In the genomic region with DNA sequence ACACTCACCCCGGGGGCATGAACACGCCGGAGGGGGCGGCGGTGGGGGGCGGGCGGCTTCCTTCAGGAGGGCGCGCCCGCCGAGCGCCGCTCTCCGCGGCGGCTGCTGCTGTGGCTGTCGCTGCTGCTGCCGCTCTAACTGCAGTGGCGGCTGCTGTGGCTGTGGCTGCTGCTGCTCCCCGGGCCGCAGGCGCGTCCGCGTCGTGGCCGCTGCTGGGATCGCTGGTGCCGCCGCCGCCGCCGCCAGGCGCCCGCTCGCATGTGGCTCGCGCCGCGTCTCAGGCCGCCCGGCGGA, we compare ENCODE assay signal across 1 cellular context.
TF ChIP-seq lines count a peak whose summit lies in the region.

A gene with protein sequence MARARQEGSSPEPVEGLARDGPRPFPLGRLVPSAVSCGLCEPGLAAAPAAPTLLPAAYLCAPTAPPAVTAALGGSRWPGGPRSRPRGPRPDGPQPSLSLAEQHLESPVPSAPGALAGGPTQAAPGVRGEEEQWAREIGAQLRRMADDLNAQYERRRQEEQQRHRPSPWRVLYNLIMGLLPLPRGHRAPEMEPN (minus strand): TSS at position 279 of the 294 bp plus-strand sequence. CDS start 2,768 bp downstream, outside the sequence.

TF ChIP-seq in K562, 482 proteins besides CTCF, POLR2A, EP300 and RAD21 (continued from another document and continues in another):
- TF ChIP-seq, protein P1, sequence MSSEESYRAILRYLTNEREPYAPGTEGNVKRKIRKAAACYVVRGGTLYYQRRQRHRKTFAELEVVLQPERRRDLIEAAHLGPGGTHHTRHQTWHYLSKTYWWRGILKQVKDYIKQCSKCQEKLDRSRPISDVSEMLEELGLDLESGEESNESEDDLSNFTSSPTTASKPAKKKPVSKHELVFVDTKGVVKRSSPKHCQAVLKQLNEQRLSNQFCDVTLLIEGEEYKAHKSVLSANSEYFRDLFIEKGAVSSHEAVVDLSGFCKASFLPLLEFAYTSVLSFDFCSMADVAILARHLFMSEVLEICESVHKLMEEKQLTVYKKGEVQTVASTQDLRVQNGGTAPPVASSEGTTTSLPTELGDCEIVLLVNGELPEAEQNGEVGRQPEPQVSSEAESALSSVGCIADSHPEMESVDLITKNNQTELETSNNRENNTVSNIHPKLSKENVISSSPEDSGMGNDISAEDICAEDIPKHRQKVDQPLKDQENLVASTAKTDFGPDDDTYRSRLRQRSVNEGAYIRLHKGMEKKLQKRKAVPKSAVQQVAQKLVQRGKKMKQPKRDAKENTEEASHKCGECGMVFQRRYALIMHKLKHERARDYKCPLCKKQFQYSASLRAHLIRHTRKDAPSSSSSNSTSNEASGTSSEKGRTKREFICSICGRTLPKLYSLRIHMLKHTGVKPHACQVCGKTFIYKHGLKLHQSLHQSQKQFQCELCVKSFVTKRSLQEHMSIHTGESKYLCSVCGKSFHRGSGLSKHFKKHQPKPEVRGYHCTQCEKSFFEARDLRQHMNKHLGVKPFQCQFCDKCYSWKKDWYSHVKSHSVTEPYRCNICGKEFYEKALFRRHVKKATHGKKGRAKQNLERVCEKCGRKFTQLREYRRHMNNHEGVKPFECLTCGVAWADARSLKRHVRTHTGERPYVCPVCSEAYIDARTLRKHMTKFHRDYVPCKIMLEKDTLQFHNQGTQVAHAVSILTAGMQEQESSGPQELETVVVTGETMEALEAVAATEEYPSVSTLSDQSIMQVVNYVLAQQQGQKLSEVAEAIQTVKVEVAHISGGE (CRISPR knock-in tag; IDR thresholded peaks at IDR 0.05): peak in 1 of 3 experiments; percentile 20; a peak in 1 of 6 replicates
- TF ChIP-seq PHF8 (IDR thresholded peaks at IDR 0.05; ENCODE audit: borderline replicate concordance, low read length) (peak; percentile 71; the same call in 1 of the 2 replicates), NR2C2 (CRISPR knock-in tag; IDR thresholded peaks at IDR 0.05) (no peak), NR2C2 (tag; IDR thresholded peaks at IDR 0.05) (0 out of 2 replicates have a peak, but pooled peaks have one; percentile 22), MYNN (IDR thresholded peaks at IDR 0.05) (no peak), MYNN (CRISPR knock-in tag; IDR thresholded peaks at IDR 0.05) (no peak), KDM5B (IDR thresholded peaks at IDR 0.05; ENCODE audit: insufficient replicate concordance, low read depth, low read length) (peak; percentile 25), RBM15 (IDR thresholded peaks at IDR 0.05; ENCODE audit: insufficient read depth, low read length) (no peak), TCF7 (IDR thresholded peaks at IDR 0.05; ENCODE audit: borderline replicate concordance) (peak; percentile 1; the same call in 1 of the 2 replicates), ZSCAN29 (IDR thresholded peaks at IDR 0.05) (no peak), U2AF1 (optimal IDR thresholded peaks at IDR 0.05; ENCODE audit: low read depth, low read length) (peak; percentile 20), POLR2AphosphoS5 (IDR thresholded peaks at IDR 0.05; ENCODE audit: control insufficient read depth, insufficient read depth, low read depth, low read length) (0 out of 2 replicates have a peak, but pooled peaks have one; percentile 32), YY1 (IDR thresholded peaks at IDR 0.05; ENCODE audit: borderline replicate concordance in 1 of 3, control insufficient read depth in 1 of 3, extremely low read depth in 1 of 3, insufficient read depth in 3 of 3, insufficient read length in 1 of 3, insufficient replicate concordance in 2 of 3, low read depth in 1 of 3, low read length in 2 of 3) (peak in 1 of 3 experiments; percentile 29), NR2F6 (CRISPR knock-in tag; IDR thresholded peaks at IDR 0.05) (no peak), GABPA (tag; conservative IDR thresholded peaks at IDR 0.05; ENCODE audit: low read depth) (0 out of 2 replicates have a peak, but pooled peaks have one; percentile 15), SETDB1 (IDR thresholded peaks at IDR 0.05; ENCODE audit: low read length) (no peak), HDAC2 (IDR thresholded peaks at IDR 0.05) (0 out of 2 replicates have a peak, but pooled peaks have one; percentile 13), TAF1 (IDR thresholded peaks at IDR 0.05; ENCODE audit: control insufficient read depth, extremely low read depth, insufficient read depth, low read length, severe bottlenecking) (peak; percentile 56), CTBP1 (IDR thresholded peaks at IDR 0.05; ENCODE audit: borderline replicate concordance) (0 out of 2 replicates have a peak, but pooled peaks have one; percentile 12), TBP (optimal IDR thresholded peaks at IDR 0.05; ENCODE audit: low read depth, low read length) (peak; percentile 33), RBBP5 (IDR thresholded peaks at IDR 0.05; ENCODE audit: borderline replicate concordance, insufficient read depth, low read length, poor library complexity, severe bottlenecking) (peak; percentile 33), SMAD1 (IDR thresholded peaks at IDR 0.05; ENCODE audit: low read depth, low read length, partially characterized antibody) (peak; percentile 46), ZNF274 (IDR thresholded peaks at IDR 0.05; ENCODE audit: borderline replicate concordance, low read depth, low read length) (no peak), ZFX (CRISPR knock-in tag; IDR thresholded peaks at IDR 0.05) (peak; percentile 59), RBM25 (IDR thresholded peaks at IDR 0.05; ENCODE audit: low read depth, low read length, severe bottlenecking) (peak; percentile 38), PML (IDR thresholded peaks at IDR 0.05; ENCODE audit: low read length) (no peak), SIN3B (IDR thresholded peaks at IDR 0.05; ENCODE audit: low read depth) (0 out of 2 replicates have a peak, but pooled peaks have one; percentile 30), MED1 (CRISPR knock-in tag; IDR thresholded peaks at IDR 0.05; ENCODE audit: borderline replicate concordance) (no peak), KLF10 (CRISPR knock-in tag; IDR thresholded peaks at IDR 0.05) (no peak)
- TF ChIP-seq, protein P2, sequence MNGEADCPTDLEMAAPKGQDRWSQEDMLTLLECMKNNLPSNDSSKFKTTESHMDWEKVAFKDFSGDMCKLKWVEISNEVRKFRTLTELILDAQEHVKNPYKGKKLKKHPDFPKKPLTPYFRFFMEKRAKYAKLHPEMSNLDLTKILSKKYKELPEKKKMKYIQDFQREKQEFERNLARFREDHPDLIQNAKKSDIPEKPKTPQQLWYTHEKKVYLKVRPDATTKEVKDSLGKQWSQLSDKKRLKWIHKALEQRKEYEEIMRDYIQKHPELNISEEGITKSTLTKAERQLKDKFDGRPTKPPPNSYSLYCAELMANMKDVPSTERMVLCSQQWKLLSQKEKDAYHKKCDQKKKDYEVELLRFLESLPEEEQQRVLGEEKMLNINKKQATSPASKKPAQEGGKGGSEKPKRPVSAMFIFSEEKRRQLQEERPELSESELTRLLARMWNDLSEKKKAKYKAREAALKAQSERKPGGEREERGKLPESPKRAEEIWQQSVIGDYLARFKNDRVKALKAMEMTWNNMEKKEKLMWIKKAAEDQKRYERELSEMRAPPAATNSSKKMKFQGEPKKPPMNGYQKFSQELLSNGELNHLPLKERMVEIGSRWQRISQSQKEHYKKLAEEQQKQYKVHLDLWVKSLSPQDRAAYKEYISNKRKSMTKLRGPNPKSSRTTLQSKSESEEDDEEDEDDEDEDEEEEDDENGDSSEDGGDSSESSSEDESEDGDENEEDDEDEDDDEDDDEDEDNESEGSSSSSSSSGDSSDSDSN (IDR thresholded peaks at IDR 0.05; ENCODE audit: borderline replicate concordance in 1 of 2, low read depth in 2 of 2, low read length in 2 of 2): 0 out of 4 replicates have a peak, but pooled peaks of 1 of the 2 experiments have one; percentile 59
- TF ChIP-seq, protein P3, sequence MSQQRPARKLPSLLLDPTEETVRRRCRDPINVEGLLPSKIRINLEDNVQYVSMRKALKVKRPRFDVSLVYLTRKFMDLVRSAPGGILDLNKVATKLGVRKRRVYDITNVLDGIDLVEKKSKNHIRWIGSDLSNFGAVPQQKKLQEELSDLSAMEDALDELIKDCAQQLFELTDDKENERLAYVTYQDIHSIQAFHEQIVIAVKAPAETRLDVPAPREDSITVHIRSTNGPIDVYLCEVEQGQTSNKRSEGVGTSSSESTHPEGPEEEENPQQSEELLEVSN (IDR thresholded peaks at IDR 0.05; ENCODE audit: borderline replicate concordance in 1 of 2, extremely low read depth in 1 of 2, insufficient read depth in 1 of 2, insufficient read length in 1 of 2, low read depth in 1 of 2, low read length in 1 of 2, poor library complexity in 1 of 2, severe bottlenecking in 1 of 2): peak in 1 of 2 experiments; percentile 81
- TF ChIP-seq, protein P4, sequence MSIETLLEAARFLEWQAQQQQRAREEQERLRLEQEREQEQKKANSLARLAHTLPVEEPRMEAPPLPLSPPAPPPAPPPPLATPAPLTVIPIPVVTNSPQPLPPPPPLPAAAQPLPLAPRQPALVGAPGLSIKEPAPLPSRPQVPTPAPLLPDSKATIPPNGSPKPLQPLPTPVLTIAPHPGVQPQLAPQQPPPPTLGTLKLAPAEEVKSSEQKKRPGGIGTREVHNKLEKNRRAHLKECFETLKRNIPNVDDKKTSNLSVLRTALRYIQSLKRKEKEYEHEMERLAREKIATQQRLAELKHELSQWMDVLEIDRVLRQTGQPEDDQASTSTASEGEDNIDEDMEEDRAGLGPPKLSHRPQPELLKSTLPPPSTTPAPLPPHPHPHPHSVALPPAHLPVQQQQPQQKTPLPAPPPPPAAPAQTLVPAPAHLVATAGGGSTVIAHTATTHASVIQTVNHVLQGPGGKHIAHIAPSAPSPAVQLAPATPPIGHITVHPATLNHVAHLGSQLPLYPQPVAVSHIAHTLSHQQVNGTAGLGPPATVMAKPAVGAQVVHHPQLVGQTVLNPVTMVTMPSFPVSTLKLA (conservative IDR thresholded peaks at IDR 0.05): no peak
- TF ChIP-seq, protein P5, sequence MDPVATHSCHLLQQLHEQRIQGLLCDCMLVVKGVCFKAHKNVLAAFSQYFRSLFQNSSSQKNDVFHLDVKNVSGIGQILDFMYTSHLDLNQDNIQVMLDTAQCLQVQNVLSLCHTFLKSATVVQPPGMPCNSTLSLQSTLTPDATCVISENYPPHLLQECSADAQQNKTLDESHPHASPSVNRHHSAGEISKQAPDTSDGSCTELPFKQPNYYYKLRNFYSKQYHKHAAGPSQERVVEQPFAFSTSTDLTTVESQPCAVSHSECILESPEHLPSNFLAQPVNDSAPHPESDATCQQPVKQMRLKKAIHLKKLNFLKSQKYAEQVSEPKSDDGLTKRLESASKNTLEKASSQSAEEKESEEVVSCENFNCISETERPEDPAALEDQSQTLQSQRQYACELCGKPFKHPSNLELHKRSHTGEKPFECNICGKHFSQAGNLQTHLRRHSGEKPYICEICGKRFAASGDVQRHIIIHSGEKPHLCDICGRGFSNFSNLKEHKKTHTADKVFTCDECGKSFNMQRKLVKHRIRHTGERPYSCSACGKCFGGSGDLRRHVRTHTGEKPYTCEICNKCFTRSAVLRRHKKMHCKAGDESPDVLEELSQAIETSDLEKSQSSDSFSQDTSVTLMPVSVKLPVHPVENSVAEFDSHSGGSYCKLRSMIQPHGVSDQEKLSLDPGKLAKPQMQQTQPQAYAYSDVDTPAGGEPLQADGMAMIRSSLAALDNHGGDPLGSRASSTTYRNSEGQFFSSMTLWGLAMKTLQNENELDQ (CRISPR knock-in tag; IDR thresholded peaks at IDR 0.05; ENCODE audit: borderline replicate concordance): no peak
- TF ChIP-seq, protein P6, sequence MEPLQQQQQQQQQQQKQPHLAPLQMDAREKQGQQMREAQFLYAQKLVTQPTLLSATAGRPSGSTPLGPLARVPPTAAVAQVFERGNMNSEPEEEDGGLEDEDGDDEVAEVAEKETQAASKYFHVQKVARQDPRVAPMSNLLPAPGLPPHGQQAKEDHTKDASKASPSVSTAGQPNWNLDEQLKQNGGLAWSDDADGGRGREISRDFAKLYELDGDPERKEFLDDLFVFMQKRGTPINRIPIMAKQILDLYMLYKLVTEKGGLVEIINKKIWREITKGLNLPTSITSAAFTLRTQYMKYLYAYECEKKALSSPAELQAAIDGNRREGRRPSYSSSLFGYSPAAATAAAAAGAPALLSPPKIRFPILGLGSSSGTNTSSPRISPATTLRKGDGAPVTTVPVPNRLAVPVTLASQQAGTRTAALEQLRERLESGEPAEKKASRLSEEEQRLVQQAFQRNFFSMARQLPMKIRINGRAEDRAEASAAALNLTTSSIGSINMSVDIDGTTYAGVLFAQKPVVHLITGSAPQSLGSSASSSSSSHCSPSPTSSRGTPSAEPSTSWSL (CRISPR knock-in tag; IDR thresholded peaks at IDR 0.05; ENCODE audit: borderline replicate concordance): no peak
- TF ChIP-seq, protein P7, sequence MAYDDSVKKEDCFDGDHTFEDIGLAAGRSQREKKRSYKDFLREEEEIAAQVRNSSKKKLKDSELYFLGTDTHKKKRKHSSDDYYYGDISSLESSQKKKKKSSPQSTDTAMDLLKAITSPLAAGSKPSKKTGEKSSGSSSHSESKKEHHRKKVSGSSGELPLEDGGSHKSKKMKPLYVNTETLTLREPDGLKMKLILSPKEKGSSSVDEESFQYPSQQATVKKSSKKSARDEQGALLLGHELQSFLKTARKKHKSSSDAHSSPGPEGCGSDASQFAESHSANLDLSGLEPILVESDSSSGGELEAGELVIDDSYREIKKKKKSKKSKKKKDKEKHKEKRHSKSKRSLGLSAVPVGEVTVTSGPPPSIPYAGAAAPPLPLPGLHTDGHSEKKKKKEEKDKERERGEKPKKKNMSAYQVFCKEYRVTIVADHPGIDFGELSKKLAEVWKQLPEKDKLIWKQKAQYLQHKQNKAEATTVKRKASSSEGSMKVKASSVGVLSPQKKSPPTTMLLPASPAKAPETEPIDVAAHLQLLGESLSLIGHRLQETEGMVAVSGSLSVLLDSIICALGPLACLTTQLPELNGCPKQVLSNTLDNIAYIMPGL (CRISPR knock-in tag; IDR thresholded peaks at IDR 0.05): 0 out of 2 replicates have a peak, but pooled peaks have one; percentile 56
- TF ChIP-seq, protein P8, sequence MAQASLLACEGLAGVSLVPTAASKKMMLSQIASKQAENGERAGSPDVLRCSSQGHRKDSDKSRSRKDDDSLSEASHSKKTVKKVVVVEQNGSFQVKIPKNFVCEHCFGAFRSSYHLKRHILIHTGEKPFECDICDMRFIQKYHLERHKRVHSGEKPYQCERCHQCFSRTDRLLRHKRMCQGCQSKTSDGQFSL (CRISPR knock-in tag; IDR thresholded peaks at IDR 0.05): no peak
- TF ChIP-seq, protein P8 (tag; IDR thresholded peaks at IDR 0.05): no peak
- TF ChIP-seq, protein P9, sequence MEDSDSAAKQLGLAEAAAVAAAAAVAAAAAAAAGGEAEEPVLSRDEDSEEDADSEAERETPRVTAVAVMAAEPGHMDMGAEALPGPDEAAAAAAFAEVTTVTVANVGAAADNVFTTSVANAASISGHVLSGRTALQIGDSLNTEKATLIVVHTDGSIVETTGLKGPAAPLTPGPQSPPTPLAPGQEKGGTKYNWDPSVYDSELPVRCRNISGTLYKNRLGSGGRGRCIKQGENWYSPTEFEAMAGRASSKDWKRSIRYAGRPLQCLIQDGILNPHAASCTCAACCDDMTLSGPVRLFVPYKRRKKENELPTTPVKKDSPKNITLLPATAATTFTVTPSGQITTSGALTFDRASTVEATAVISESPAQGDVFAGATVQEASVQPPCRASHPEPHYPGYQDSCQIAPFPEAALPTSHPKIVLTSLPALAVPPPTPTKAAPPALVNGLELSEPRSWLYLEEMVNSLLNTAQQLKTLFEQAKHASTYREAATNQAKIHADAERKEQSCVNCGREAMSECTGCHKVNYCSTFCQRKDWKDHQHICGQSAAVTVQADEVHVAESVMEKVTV (CRISPR knock-in tag; IDR thresholded peaks at IDR 0.05): no peak
